In genomic region chr7:17239683-17240521, GRCh38 we compare ENCODE assay signal across 14 cellular contexts. TPM values are rescaled to one million over a fixed set of nuclear protein-coding genes. Genes with fewer than 3 reads are reported as not detected.
DNase-seq lines count a peak whose midpoint lies in the region; ATAC-seq and TF ChIP-seq lines count a peak whose summit lies in the region.
"Had no signal": no experiment of that assay in that cellular context is flagged by ENCODE, and none has a peak within 500 bp of the region (broad histone marks: within the 10 kb centered on the region; RNA-seq: fewer than 3 reads in every experiment).

No MANE protein-coding gene starts in this region.

- no peak for TF ChIP-seq CTCF in heart left ventricle (IDR thresholded peaks at IDR 0.05)
- TF ChIP-seq CTCF in left ventricle myocardium inferior (IDR thresholded peaks at IDR 0.05; ENCODE audit: borderline replicate concordance): no peak

- no peak overlapping the region for H3K4me3 Mint-ChIP-seq in activated T-cell treated with anti-CD3 and anti-CD28 coated beads, Interleukin-2, amount 50 U/mL, for 24 hours
- no peak overlapping the region for H3K4me3 Mint-ChIP-seq in activated T-cell treated with anti-CD3 and anti-CD28 coated beads, Interleukin-2, amount 50 U/mL, for 4 hours

- H3K27ac ChIP-seq in heart left ventricle: peak overlapping the region in 1 of 12 donors; percentile 0
- H3K27ac ChIP-seq in left ventricle myocardium inferior (replicated peaks): no peak overlapping the region
- H3K27ac ChIP-seq: esophagus muscularis mucosa, stomach had no signal

- intact Hi-C loops in heart left ventricle (cut with DNase I) (loop anchor here in 2 of 10 donors (5.0 to 10.0 kb wide), 2 partner anchors 32 to 45 kb away; no protein-coding TSS in a partner anchor), left ventricle myocardium inferior (cut with micrococcal nuclease) (no loop called here)

- ATAC-seq in heart left ventricle: peak in 3 of 4 donors; percentile 18 to 34 (median 24)
- no peak for ATAC-seq in activated T-cell treated with anti-CD3 and anti-CD28 coated beads, Interleukin-2, amount 50 U/mL, for 4 hours

- no peak overlapping the region for H3K4me3 ChIP-seq in heart left ventricle
- no peak overlapping the region for H3K4me3 ChIP-seq in left ventricle myocardium inferior
- peak overlapping the region; percentile 6 for H3K4me3 ChIP-seq in adipocyte (ENCODE audit: low read length)
- H3K4me3 ChIP-seq: esophagus muscularis mucosa, stomach had no signal

- H3K36me3 Mint-ChIP-seq in activated T-cell treated with anti-CD3 and anti-CD28 coated beads, Interleukin-2, amount 50 U/mL, for 24 hours (ENCODE audit: low read depth): no peaks in the 10 kb centered on the region
- H3K36me3 Mint-ChIP-seq in activated T-cell treated with anti-CD3 and anti-CD28 coated beads, Interleukin-2, amount 50 U/mL, for 4 hours (ENCODE audit: insufficient read depth): peaks cover 6% of the 10 kb centered on the region

- no peak overlapping the region for H3K9ac ChIP-seq in adipocyte (ENCODE audit: low read length)

- H3K4me1 ChIP-seq in heart left ventricle (peaks cover 0 to 21% (median 5%) of the 10 kb centered on the region in 12 donors), left ventricle myocardium inferior (peaks cover 17% of the 10 kb centered on the region), adipocyte (ENCODE audit: control insufficient read depth, insufficient read depth, low read length) (peaks cover 28% of the 10 kb centered on the region)
- H3K4me1 ChIP-seq: esophagus muscularis mucosa had no signal

- H3K27ac Mint-ChIP-seq in activated T-cell treated with anti-CD3 and anti-CD28 coated beads, Interleukin-2, amount 50 U/mL, for 24 hours: no peak overlapping the region

- TF ChIP-seq POLR2A in heart left ventricle (IDR thresholded peaks at IDR 0.05): no peak

- peaks cover 13% of the 10 kb centered on the region for H3K9me3 Mint-ChIP-seq in activated T-cell treated with anti-CD3 and anti-CD28 coated beads, Interleukin-2, amount 50 U/mL, for 24 hours
- H3K9me3 Mint-ChIP-seq in activated T-cell treated with anti-CD3 and anti-CD28 coated beads, Interleukin-2, amount 50 U/mL, for 4 hours: peaks cover 11% of the 10 kb centered on the region

- H3K27me3 Mint-ChIP-seq in activated T-cell treated with anti-CD3 and anti-CD28 coated beads, Interleukin-2, amount 50 U/mL, for 24 hours: no peaks in the 10 kb centered on the region
- H3K27me3 Mint-ChIP-seq in activated T-cell treated with anti-CD3 and anti-CD28 coated beads, Interleukin-2, amount 50 U/mL, for 4 hours (ENCODE audit: low read depth): no peaks in the 10 kb centered on the region

- 62 to 70% (median 67%) methylated on average over 7 of the region's 7 CpGs for WGBS in heart left ventricle, 4 donors

- H3K36me3 ChIP-seq in heart left ventricle (no peaks in the 10 kb centered on the region), left ventricle myocardium inferior (no peaks in the 10 kb centered on the region), adipocyte (ENCODE audit: control insufficient read depth, insufficient read depth, low read length, severe bottlenecking) (no peaks in the 10 kb centered on the region)
- H3K36me3 ChIP-seq: esophagus muscularis mucosa, stomach had no signal

- no peaks in the 10 kb centered on the region for H3K9me3 ChIP-seq in heart left ventricle
- no peaks in the 10 kb centered on the region for H3K9me3 ChIP-seq in left ventricle myocardium inferior (replicated peaks)
- H3K9me3 ChIP-seq in adipocyte (ENCODE audit: control insufficient read depth, low read length): no peaks in the 10 kb centered on the region
- H3K9me3 ChIP-seq: esophagus muscularis mucosa, stomach had no signal

- peaks cover 28% of the 10 kb centered on the region for H3K4me1 Mint-ChIP-seq in activated T-cell treated with anti-CD3 and anti-CD28 coated beads, Interleukin-2, amount 50 U/mL, for 24 hours (ENCODE audit: low read depth)
- peaks cover 29% of the 10 kb centered on the region for H3K4me1 Mint-ChIP-seq in activated T-cell treated with anti-CD3 and anti-CD28 coated beads, Interleukin-2, amount 50 U/mL, for 4 hours (ENCODE audit: low read depth)

- DNase-seq in heart left ventricle (no peak), left ventricle myocardium inferior (no peak), adipocyte (ENCODE audit: low read depth) (peak; percentile 59), iris pigment epithelial cell (ENCODE audit: low read depth) (peak; percentile 83), dermis blood vessel endothelial cell (no peak)
- DNase-seq in stimulated activated CD4-positive, alpha-beta T cell treated with anti-CD3 and anti-CD28 coated beads, Interleukin-4, amount 100 ng/mL, for 4 hours: no peak
- no peak for DNase-seq in activated T-cell treated with anti-CD3 and anti-CD28 coated beads, Interleukin-2, amount 50 U/mL, for 24 hours
- DNase-seq in activated T-cell treated with anti-CD3 and anti-CD28 coated beads, Interleukin-2, amount 50 U/mL, for 4 hours: no peak
- DNase-seq: activated CD8-positive, alpha-beta memory T cell treated with anti-CD3 and anti-CD28 coated beads, Interleukin-2, amount 50 U/mL, for 48 hours; NCI-H2081; nucleus accumbens; stomach; T-helper 9 cell had no signal

- H3K27me3 ChIP-seq in heart left ventricle: no peaks in the 10 kb centered on the region
- no peaks in the 10 kb centered on the region for H3K27me3 ChIP-seq in left ventricle myocardium inferior (ENCODE audit: low read depth)
- H3K27me3 ChIP-seq in adipocyte (replicated peaks; ENCODE audit: control insufficient read depth, insufficient read depth, low read length): no peaks in the 10 kb centered on the region
- H3K27me3 ChIP-seq: esophagus muscularis mucosa, stomach had no signal

RNA-seq across cellular contexts. Expression of gene AHR, which starts 58.5 kb away (rescaled TPM):
- total RNA-seq in heart left ventricle (10 to 100 TPM; 19.5 to 84.6 (median 46.1) TPM), left ventricle myocardium inferior (24.9 TPM), dermis blood vessel endothelial cell (142 and 189 TPM in 2 replicates)
- polyA plus RNA-seq in heart left ventricle: 10 to 100 TPM in 1 of 2 donors, 1 to 10 TPM in 1; 6.0 to 12.7 TPM
- 10 to 100 TPM; 41.9 to 60.0 (median 46.6) TPM for total RNA-seq in activated T-cell treated with anti-CD3 and anti-CD28 coated beads, Interleukin-2, amount 50 U/mL, for 4 hours

Comparison
In these comparisons a context has a peak if more than half of its experiments do, and no peak if none do; other contexts are left out.
1. ATAC-seq: peak in heart left ventricle (3 of 4); none in activated T-cell treated with anti-CD3 and anti-CD28 coated beads, Interleukin-2, amount 50 U/mL, for 4 hours (0 of 2).
2. DNase-seq: peak in adipocyte (single experiment) and iris pigment epithelial cell (single experiment); none in heart left ventricle (0 of 5), left ventricle myocardium inferior (single experiment), stimulated activated CD4-positive, alpha-beta T cell treated with anti-CD3 and anti-CD28 coated beads, Interleukin-4, amount 100 ng/mL, for 4 hours (0 of 2), dermis blood vessel endothelial cell (single experiment), activated T-cell treated with anti-CD3 and anti-CD28 coated beads, Interleukin-2, amount 50 U/mL, for 24 hours (single experiment) and activated T-cell treated with anti-CD3 and anti-CD28 coated beads, Interleukin-2, amount 50 U/mL, for 4 hours (single experiment).